ENCODE assay signal across 8 cellular contexts in genomic region chr14:73771848-73772705, GRCh38. TPM values are rescaled to one million over a fixed set of nuclear protein-coding genes. Genes with fewer than 3 reads are reported as not detected.
DNase-seq lines count a peak whose midpoint lies in the region; ATAC-seq lines count a peak whose summit lies in the region.

No MANE protein-coding gene starts in this region.

- H3K4me3 Mint-ChIP-seq in dendritic cell treated with granulocyte-macrophage colony-stimulating factor and Interleukin-4, amounts not matched to agents 40 ng/mL and 50 ng/mL, for 4 days: peak overlapping the region; percentile 31

- H3K4me1 Mint-ChIP-seq in dendritic cell treated with granulocyte-macrophage colony-stimulating factor and Interleukin-4, amounts not matched to agents 40 ng/mL and 50 ng/mL, for 4 days (ENCODE audit: low read depth): peaks cover 73% of the 10 kb centered on the region

- no peaks in the 10 kb centered on the region for H3K36me3 Mint-ChIP-seq in dendritic cell treated with granulocyte-macrophage colony-stimulating factor and Interleukin-4, amounts not matched to agents 40 ng/mL and 50 ng/mL, for 4 days (ENCODE audit: low read depth)

- no peaks in the 10 kb centered on the region for H3K9me3 Mint-ChIP-seq in dendritic cell treated with granulocyte-macrophage colony-stimulating factor and Interleukin-4, amounts not matched to agents 40 ng/mL and 50 ng/mL, for 4 days

- peak; percentile 32 for ATAC-seq in GM18508 (IDR thresholded peaks at IDR 0.05; ENCODE audit: insufficient read depth, unreplicated experiment)
- peak; percentile 43 for ATAC-seq in HG02623 (IDR thresholded peaks at IDR 0.05; ENCODE audit: unreplicated experiment)

- DNase-seq in NCI-H146 treated with DMSO at 0.1 percent for 48 hours (lab: John Stamatoyannopoulos, UW; ENCODE audit: unreplicated experiment) (peak; percentile 66), mucosa of gallbladder (ENCODE audit: low spot score) (peak; percentile 71), superior temporal gyrus (ENCODE audit: extremely low spot score) (peak; percentile 53), ACHN (no peak)
- peak; percentile 62 to 69 for DNase-seq in activated CD4-positive, alpha-beta T cell treated with anti-CD3 and anti-CD28 coated beads for 4 hours

- peak overlapping the region; percentile 86 for H3K27ac Mint-ChIP-seq in dendritic cell treated with granulocyte-macrophage colony-stimulating factor and Interleukin-4, amounts not matched to agents 40 ng/mL and 50 ng/mL, for 4 days

- in situ Hi-C loops in ACHN (cut with HindIII; ENCODE audit: low pct_ligation_motif_present, low pct_unique_long_range_greater_than_20kb, low sequenced_read_pairs): no loop called here

- no peaks in the 10 kb centered on the region for H3K27me3 Mint-ChIP-seq in dendritic cell treated with granulocyte-macrophage colony-stimulating factor and Interleukin-4, amounts not matched to agents 40 ng/mL and 50 ng/mL, for 4 days

- intact Hi-C loops in dendritic cell treated with granulocyte-macrophage colony-stimulating factor and Interleukin-4, amounts not matched to agents 40 ng/mL and 50 ng/mL, for 4 days (cut with micrococcal nuclease): loop anchor here (2.0 kb wide), 1 partner anchor 13 kb away; no protein-coding TSS in a partner anchor

RNA-seq across cellular contexts. Expression of gene PNMA1, which starts 57.9 kb away (rescaled TPM):
- 79.5 TPM for total RNA-seq in mucosa of gallbladder
